In genomic region chrX:139204576-139204902, GRCh38 we compare ENCODE assay signal across 9 cellular contexts.
DNase-seq lines count a peak whose midpoint lies in the region; ATAC-seq, FAIRE-seq and TF ChIP-seq lines count a peak whose summit lies in the region.
"Had no signal": no experiment of that assay in that cellular context is flagged by ENCODE, and none has a peak within 500 bp of the region (broad histone marks: within the 10 kb centered on the region; RNA-seq: fewer than 3 reads in every experiment).

No MANE protein-coding gene starts in this region.

- H3K27me3 Mint-ChIP-seq in H9 (ENCODE audit: low read depth) (peaks cover 96% of the 10 kb centered on the region), activated B cell treated with CpG ODN at 0.5 μM for 24 hours (peaks cover 11% of the 10 kb centered on the region)

- H3K23me2 ChIP-seq in H9 (ENCODE audit: insufficient read length, low read depth, low read length, poor library complexity, severe bottlenecking): peaks cover 24% of the 10 kb centered on the region

- H3K4me2 ChIP-seq in H9 (ENCODE audit: insufficient read depth, insufficient read length, low read length): peak overlapping the region; percentile 85

- no peak overlapping the region for H2AFZ ChIP-seq in H9 (ENCODE audit: low read length)

- no peak overlapping the region for H2BK20ac ChIP-seq in H9 (ENCODE audit: low read depth, low read length, poor library complexity, severe bottlenecking)

- no peak overlapping the region for H4K5ac ChIP-seq in H9 (ENCODE audit: insufficient read length, low read depth, low read length)

- H3K9ac ChIP-seq in H9 (ENCODE audit: extremely low read depth, insufficient read length, low read length) (no peak overlapping the region), skeletal muscle tissue (ENCODE audit: low read depth in 1 of 3, low read length in 3 of 3) (peak overlapping the region in 2 of 3 donors; percentile 75 to 80)

- H2BK120ac ChIP-seq in H9 (ENCODE audit: low read depth, low read length, poor library complexity, severe bottlenecking): no peak overlapping the region

- CTCF ChIA-PET in activated B cell treated with CpG ODN at 0.5 μM for 24 hours (lab: Charles Lee): no interaction called here

- H3K79me2 ChIP-seq in H9 (ENCODE audit: insufficient read depth, low read length): no peaks in the 10 kb centered on the region

- H3K23ac ChIP-seq in H9 (ENCODE audit: insufficient read length, low read depth, low read length): no peak overlapping the region

- DNase-seq in H9 (no peak), activated B cell treated with CpG ODN at 0.5 μM for 24 hours (no peak), urothelium cell line (ENCODE audit: low spot score) (no peak), NCI-H345 (lab: John Stamatoyannopoulos, UW) (no peak)
- DNase-seq in activated CD8-positive, alpha-beta memory T cell treated with anti-CD3 and anti-CD28 coated beads, Interleukin-2, amount 50 U/mL, for 4 hours: no peak
- DNase-seq: activated naive CD4-positive, alpha-beta T cell had no signal

- H3K4me3 Mint-ChIP-seq in H9: peak overlapping the region; percentile 85 to 96
- H3K4me3 Mint-ChIP-seq in activated B cell treated with CpG ODN at 0.5 μM for 24 hours: peak overlapping the region; percentile 74

- no peak overlapping the region for H4K8ac ChIP-seq in H9 (replicated peaks; ENCODE audit: insufficient read length, low read depth, low read length)

- TF ChIP-seq CTCF in H9 (conservative IDR thresholded peaks at IDR 0.05) (no peak), activated B cell treated with CpG ODN at 0.5 μM for 24 hours (IDR thresholded peaks at IDR 0.05) (no peak)

- H3K9me3 Mint-ChIP-seq in H9 (no peaks in the 10 kb centered on the region; a peak in 1 of 5 replicates), activated B cell treated with CpG ODN at 0.5 μM for 24 hours (no peaks in the 10 kb centered on the region)

- no peak overlapping the region for H3K4ac ChIP-seq in H9 (ENCODE audit: low read depth, low read length)

- no peak overlapping the region for H2AK5ac ChIP-seq in H9 (ENCODE audit: insufficient read length, low read length)

- H3K18ac ChIP-seq in H9 (ENCODE audit: insufficient read length, low read depth, low read length): no peak overlapping the region

- WGBS in H9 (ENCODE audit: extremely low coverage, insufficient read length, low lambda C conversion rate): no CpG with 5 or more reads among the region's 18 CpGs

- H3K27ac Mint-ChIP-seq in H9: peak overlapping the region in 1 of 3 experiments; percentile 91; a peak in 2 of 7 replicates
- no peak overlapping the region for H3K27ac Mint-ChIP-seq in activated B cell treated with CpG ODN at 0.5 μM for 24 hours

- H3K27me3 ChIP-seq in H9 (ENCODE audit: insufficient read depth, low read length) (peaks cover 45% of the 10 kb centered on the region; the same call in 1 of the 2 replicates), skeletal muscle tissue (ENCODE audit: control insufficient read depth in 3 of 3, insufficient read depth in 3 of 3, low read length in 3 of 3) (peaks cover 0 to 4% (median 0%) of the 10 kb centered on the region in 3 donors)

- H2BK12ac ChIP-seq in H9 (ENCODE audit: insufficient read length, low read depth, low read length): no peak overlapping the region

- no peaks in the 10 kb centered on the region for H4K20me1 ChIP-seq in H9 (ENCODE audit: control insufficient read depth, insufficient read depth, insufficient read length)

- H3K36me3 Mint-ChIP-seq in H9 (ENCODE audit: insufficient read depth in 1 of 3, low read depth in 3 of 3) (no peaks in the 10 kb centered on the region; a peak in 1 of 7 replicates), activated B cell treated with CpG ODN at 0.5 μM for 24 hours (ENCODE audit: low read depth) (no peaks in the 10 kb centered on the region)

- no peak overlapping the region for H3K14ac ChIP-seq in H9 (ENCODE audit: insufficient read depth, low read length)

- H3K27ac ChIP-seq in H9 (ENCODE audit: insufficient read length, low read depth, low read length): no peak overlapping the region
- H3K27ac ChIP-seq in skeletal muscle tissue (ENCODE audit: low read depth, low read length): peak overlapping the region; percentile 80

- H3T11ph ChIP-seq in H9 (ENCODE audit: low read length): no peak overlapping the region

- POLR2A ChIA-PET in activated B cell treated with CpG ODN at 0.5 μM for 24 hours (lab: Charles Lee): no interaction called here

- FAIRE-seq in urothelium cell line (lab: Jason Lieb, UNC): no peak

- no peak overlapping the region for H3K56ac ChIP-seq in H9 (ENCODE audit: insufficient read length, low read depth, low read length)

- H3K4me1 ChIP-seq in H9 (ENCODE audit: insufficient read depth, low read length): no peaks in the 10 kb centered on the region
- H3K4me1 ChIP-seq in skeletal muscle tissue (ENCODE audit: control insufficient read depth in 3 of 3, insufficient read depth in 3 of 3, low read length in 3 of 3): peaks cover 0 to 6% (median 5%) of the 10 kb centered on the region in 3 donors

- H3K4me3 ChIP-seq in iPS-18c (ENCODE audit: insufficient read depth, low read depth, low read length) (peak overlapping the region; percentile 51), skeletal muscle tissue (ENCODE audit: low read length in 3 of 3) (peak overlapping the region; percentile 63 to 70 (median 64))

- H3K36me3 ChIP-seq in skeletal muscle tissue (ENCODE audit: control insufficient read depth in 3 of 3, insufficient read depth in 3 of 3, low read length in 3 of 3): no peaks in the 10 kb centered on the region

- H2BK15ac ChIP-seq in H9 (ENCODE audit: low read depth, low read length): no peak overlapping the region

- intact Hi-C loops in activated B cell treated with CpG ODN at 0.5 μM for 24 hours (cut with micrococcal nuclease): no loop called here

- H3K9me3 ChIP-seq in H9 (ENCODE audit: control insufficient read depth, low read depth, low read length): no peaks in the 10 kb centered on the region
- H3K9me3 ChIP-seq in iPS-18c (ENCODE audit: control insufficient read depth, insufficient read depth, low read length): peaks cover 4% of the 10 kb centered on the region
- H3K9me3 ChIP-seq in skeletal muscle tissue (ENCODE audit: control insufficient read depth in 3 of 3, low read length in 3 of 3): no peaks in the 10 kb centered on the region

- ATAC-seq in activated B cell treated with CpG ODN at 0.5 μM for 24 hours (ENCODE audit: low read depth): no peak
- ATAC-seq in GM18519 (IDR thresholded peaks at IDR 0.05; ENCODE audit: low FRiP score, unreplicated experiment): no peak

- no peaks in the 10 kb centered on the region for H3K79me1 ChIP-seq in H9 (ENCODE audit: insufficient read depth, low read depth, low read length, poor library complexity, severe bottlenecking)

- H3K4me1 Mint-ChIP-seq in H9 (peaks cover 28 to 38% of the 10 kb centered on the region in 2 experiments), activated B cell treated with CpG ODN at 0.5 μM for 24 hours (peaks cover 6% of the 10 kb centered on the region)

- H4K91ac ChIP-seq in H9 (ENCODE audit: insufficient read length, low read depth, low read length): no peak overlapping the region

- no peak overlapping the region for H2BK5ac ChIP-seq in H9 (ENCODE audit: insufficient read length, low read length)
